Comparison of ENCODE assay signal across 8 cellular contexts in genomic region chr20:59495894-59496510, GRCh38.
A peak's percentile ranks its signal among the peaks of the same experiment; 100 is the strongest.
DNase-seq lines count a peak whose midpoint lies in the region; ATAC-seq and TF ChIP-seq lines count a peak whose summit lies in the region.

No MANE protein-coding gene starts in this region.

- H3K79me1 ChIP-seq in neuronal stem cell (ENCODE audit: low read depth, low read length), result no peaks in the 10 kb centered on the region

- DNase-seq in Karpas-422 (peak; percentile 85), RPMI7951 (ENCODE audit: low read depth) (peak; percentile 72), fibroblast of pulmonary artery (ENCODE audit: low read depth) (peak; percentile 70), neuronal stem cell (ENCODE audit: low spot score) (peak; percentile 70), superior temporal gyrus (ENCODE audit: extremely low spot score) (peak; percentile 85)
- DNase-seq in activated T-helper 1 cell treated with anti-CD3 and anti-CD28 coated beads, Interleukin-12 subunit alpha, Interleukin-12 subunit beta, Interleukin-2, Interleukin-4 antibody, amounts not matched to agents 30 ng/mL and 10 ng/mL and 1 ng/mL, durations not matched to agents 14 hours and 24 hours and 36 hours (ENCODE audit: low spot score), result peak; percentile 35

- no peak overlapping the region for H2AFZ ChIP-seq in Karpas-422 (ENCODE audit: low read length)
- no peak overlapping the region for H2AFZ ChIP-seq in neuronal stem cell (ENCODE audit: low read length)

- no peak overlapping the region for H3K4me3 Mint-ChIP-seq in activated T-helper 1 cell treated with anti-CD3 and anti-CD28 coated beads, Interleukin-12 subunit alpha, Interleukin-12 subunit beta, Interleukin-2, Interleukin-4 antibody, amounts not matched to agents 30 ng/mL and 10 ng/mL and 1 ng/mL, durations not matched to agents 14 hours and 24 hours and 36 hours

- H3K4me3 ChIP-seq in DOHH2 (ENCODE audit: low read length) (no peak overlapping the region), Karpas-422 (ENCODE audit: low read length) (no peak overlapping the region), fibroblast of pulmonary artery (replicated peaks; ENCODE audit: low read depth, low read length) (no peak overlapping the region), neuronal stem cell (ENCODE audit: low read length in 2 of 2) (no peak overlapping the region)

- H3K27me3 Mint-ChIP-seq in activated T-helper 1 cell treated with anti-CD3 and anti-CD28 coated beads, Interleukin-12 subunit alpha, Interleukin-12 subunit beta, Interleukin-2, Interleukin-4 antibody, amounts not matched to agents 30 ng/mL and 10 ng/mL and 1 ng/mL, durations not matched to agents 14 hours and 24 hours and 36 hours (ENCODE audit: insufficient read depth), result peaks cover 7% of the 10 kb centered on the region

- no peaks in the 10 kb centered on the region for H3K4me1 Mint-ChIP-seq in activated T-helper 1 cell treated with anti-CD3 and anti-CD28 coated beads, Interleukin-12 subunit alpha, Interleukin-12 subunit beta, Interleukin-2, Interleukin-4 antibody, amounts not matched to agents 30 ng/mL and 10 ng/mL and 1 ng/mL, durations not matched to agents 14 hours and 24 hours and 36 hours (ENCODE audit: low read depth)

- peak overlapping the region; percentile 2 for H3K18ac ChIP-seq in neuronal stem cell (ENCODE audit: low read length)

- no peak overlapping the region for H4K91ac ChIP-seq in neuronal stem cell (ENCODE audit: low read depth, low read length, poor library complexity)

- no peak overlapping the region for H2BK5ac ChIP-seq in neuronal stem cell (ENCODE audit: low read length)

- no peak overlapping the region for H2BK15ac ChIP-seq in neuronal stem cell (ENCODE audit: low read length)

- H3K9ac ChIP-seq in Karpas-422 (ENCODE audit: low read length) (no peak overlapping the region), neuronal stem cell (ENCODE audit: low read depth, low read length, poor library complexity) (no peak overlapping the region)

- no peak for ATAC-seq in GM21723 (IDR thresholded peaks at IDR 0.05; ENCODE audit: unreplicated experiment)

- WGBS in neuronal stem cell (ENCODE audit: extremely low coverage in 2 of 2, insufficient read length in 2 of 2, insufficient replicate concordance in 1 of 2), 2 donors, result no CpG with 5 or more reads among the region's 12 CpGs

- no peak overlapping the region for H4K8ac ChIP-seq in neuronal stem cell (ENCODE audit: low read depth, low read length)

- no peaks in the 10 kb centered on the region for H3K36me3 Mint-ChIP-seq in activated T-helper 1 cell treated with anti-CD3 and anti-CD28 coated beads, Interleukin-12 subunit alpha, Interleukin-12 subunit beta, Interleukin-2, Interleukin-4 antibody, amounts not matched to agents 30 ng/mL and 10 ng/mL and 1 ng/mL, durations not matched to agents 14 hours and 24 hours and 36 hours (ENCODE audit: low read depth)

- TF ChIP-seq CTCF in DOHH2 (IDR thresholded peaks at IDR 0.05; ENCODE audit: low read depth, low read length, poor library complexity, severe bottlenecking) (peak; percentile 92), fibroblast of pulmonary artery (IDR thresholded peaks at IDR 0.05; ENCODE audit: low read length, missing control alignments) (peak; percentile 88)

- H2BK120ac ChIP-seq in neuronal stem cell (ENCODE audit: low read depth, low read length), result no peak overlapping the region

- H3K27ac ChIP-seq in DOHH2 (ENCODE audit: low read depth, low read length), result no peak overlapping the region
- no peak overlapping the region for H3K27ac ChIP-seq in Karpas-422 (ENCODE audit: low read length)
- H3K27ac ChIP-seq in neuronal stem cell (replicated peaks; ENCODE audit: low read length), result no peak overlapping the region

- H2BK12ac ChIP-seq in neuronal stem cell (ENCODE audit: low read length), result no peak overlapping the region

- no peaks in the 10 kb centered on the region for H3K9me3 Mint-ChIP-seq in activated T-helper 1 cell treated with anti-CD3 and anti-CD28 coated beads, Interleukin-12 subunit alpha, Interleukin-12 subunit beta, Interleukin-2, Interleukin-4 antibody, amounts not matched to agents 30 ng/mL and 10 ng/mL and 1 ng/mL, durations not matched to agents 14 hours and 24 hours and 36 hours

- H3K27ac Mint-ChIP-seq in activated T-helper 1 cell treated with anti-CD3 and anti-CD28 coated beads, Interleukin-12 subunit alpha, Interleukin-12 subunit beta, Interleukin-2, Interleukin-4 antibody, amounts not matched to agents 30 ng/mL and 10 ng/mL and 1 ng/mL, durations not matched to agents 14 hours and 24 hours and 36 hours, result no peak overlapping the region

- H3K14ac ChIP-seq in neuronal stem cell (ENCODE audit: low read length), result no peak overlapping the region

- peak overlapping the region; percentile 8 for H2AK5ac ChIP-seq in neuronal stem cell (ENCODE audit: low read depth, low read length)

- H4K20me1 ChIP-seq in DOHH2 (ENCODE audit: control insufficient read depth, insufficient read depth, low read depth, low read length) (no peaks in the 10 kb centered on the region), Karpas-422 (ENCODE audit: insufficient read depth, low read depth, low read length) (no peaks in the 10 kb centered on the region)

- H3K4me1 ChIP-seq in DOHH2 (ENCODE audit: control insufficient read depth, low read length) (no peaks in the 10 kb centered on the region), Karpas-422 (ENCODE audit: low read length) (no peaks in the 10 kb centered on the region), neuronal stem cell (ENCODE audit: control insufficient read depth in 2 of 2, insufficient read depth in 1 of 2, low read depth in 1 of 2, low read length in 2 of 2) (no peaks in the 10 kb centered on the region)

- H3K27me3 ChIP-seq in DOHH2 (ENCODE audit: control insufficient read depth, low read length) (no peaks in the 10 kb centered on the region), Karpas-422 (ENCODE audit: low read length) (no peaks in the 10 kb centered on the region), neuronal stem cell (ENCODE audit: control insufficient read depth in 3 of 3, insufficient read depth in 3 of 3, low read depth in 1 of 3, low read length in 3 of 3) (no peaks in the 10 kb centered on the region)

- no peak overlapping the region for H3K4ac ChIP-seq in neuronal stem cell (ENCODE audit: low read length)

- no peaks in the 10 kb centered on the region for H3K36me3 ChIP-seq in DOHH2 (ENCODE audit: control insufficient read depth, low read length)
- H3K36me3 ChIP-seq in Karpas-422 (ENCODE audit: insufficient read depth, low read length), result no peaks in the 10 kb centered on the region
- H3K36me3 ChIP-seq in neuronal stem cell (replicated peaks in 1 of 2; ENCODE audit: control insufficient read depth in 2 of 2, insufficient read depth in 2 of 2, low read length in 2 of 2), result no peaks in the 10 kb centered on the region

- intact Hi-C loops in activated T-helper 1 cell treated with anti-CD3 and anti-CD28 coated beads, Interleukin-12 subunit alpha, Interleukin-12 subunit beta, Interleukin-2, Interleukin-4 antibody, amounts not matched to agents 30 ng/mL and 10 ng/mL and 1 ng/mL, durations not matched to agents 14 hours and 24 hours and 36 hours (cut with micrococcal nuclease), result loop anchor here (1.0 kb wide), 1 partner anchor 626 kb away; no protein-coding TSS in a partner anchor

- H3K9me2 ChIP-seq in DOHH2 (replicated peaks; ENCODE audit: control insufficient read depth, low read length), result no peaks in the 10 kb centered on the region
- no peaks in the 10 kb centered on the region for H3K9me2 ChIP-seq in Karpas-422 (replicated peaks; ENCODE audit: insufficient read depth, low read length)

- H3K79me2 ChIP-seq in DOHH2 (ENCODE audit: control insufficient read depth, low read length) (no peaks in the 10 kb centered on the region), Karpas-422 (ENCODE audit: low read length) (no peaks in the 10 kb centered on the region)

- H3F3A ChIP-seq in DOHH2 (ENCODE audit: control insufficient read depth, insufficient read depth), result no peaks in the 10 kb centered on the region

- H3K4me2 ChIP-seq in DOHH2 (ENCODE audit: low read length) (no peak overlapping the region), Karpas-422 (ENCODE audit: low read depth, low read length, poor library complexity, severe bottlenecking) (no peak overlapping the region), neuronal stem cell (ENCODE audit: insufficient read depth, low read length, poor library complexity, severe bottlenecking) (no peak overlapping the region)

- no peak overlapping the region for H3K23ac ChIP-seq in neuronal stem cell (ENCODE audit: low read depth, low read length, poor library complexity)

- H3K9me3 ChIP-seq in DOHH2 (ENCODE audit: control insufficient read depth, insufficient read depth, low read length), result no peaks in the 10 kb centered on the region
- H3K9me3 ChIP-seq in Karpas-422 (ENCODE audit: low read length), result no peaks in the 10 kb centered on the region
- H3K9me3 ChIP-seq in neuronal stem cell (replicated peaks in 1 of 2; ENCODE audit: control insufficient read depth in 2 of 2, insufficient read depth in 1 of 2, low read depth in 1 of 2, low read length in 2 of 2), result peaks cover 0 to 2% of the 10 kb centered on the region in 2 donors

Comparison
In these comparisons a context has a peak if more than half of its experiments do, and no peak if none do; other contexts are left out.
1. DNase-seq: peak in every context shown above with its lines; median percentile 85 in Karpas-422; 85 in superior temporal gyrus; 72 in RPMI7951; 70 in fibroblast of pulmonary artery; 70 in neuronal stem cell; 35 in activated T-helper 1 cell treated with anti-CD3 and anti-CD28 coated beads, Interleukin-12 subunit alpha, Interleukin-12 subunit beta, Interleukin-2, Interleukin-4 antibody, amounts not matched to agents 30 ng/mL and 10 ng/mL and 1 ng/mL, durations not matched to agents 14 hours and 24 hours and 36 hours.